In the genomic region with DNA sequence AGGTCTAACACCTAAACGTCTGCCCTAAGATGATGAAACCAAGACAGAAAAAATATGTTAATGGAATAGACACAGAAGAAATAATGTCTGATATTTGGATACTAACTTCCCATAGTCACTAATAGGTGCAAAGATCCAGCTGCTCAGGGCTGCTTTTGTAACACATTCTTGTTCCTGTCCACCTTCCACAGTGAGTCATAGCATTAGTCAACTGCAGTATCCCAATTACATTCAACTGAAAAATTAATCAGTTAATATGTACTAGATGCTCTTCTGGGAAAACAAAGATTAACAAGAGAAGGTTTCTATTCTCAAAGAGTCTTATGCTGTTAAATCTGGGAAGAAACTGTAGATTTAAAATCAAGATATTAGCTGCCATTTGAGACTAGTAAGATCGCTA, we compare ENCODE assay signal across 22 cellular contexts. TPM values are rescaled to one million over a fixed set of nuclear protein-coding genes. Genes with fewer than 3 reads are reported as not detected.
A peak's percentile ranks its signal among the peaks of the same experiment; 100 is the strongest.
DNase-seq lines count a peak whose midpoint lies in the region; ATAC-seq, FAIRE-seq and TF ChIP-seq lines count a peak whose summit lies in the region.
"Had no signal": no experiment of that assay in that cellular context is flagged by ENCODE, and none has a peak within 500 bp of the region (broad histone marks: within the 10 kb centered on the region; RNA-seq: fewer than 3 reads in every experiment).

No MANE protein-coding gene starts in this region.

- no peaks in the 10 kb centered on the region for H3K27me3 ChIP-seq in bronchial epithelial cell (ENCODE audit: control insufficient read depth, insufficient read depth, low read length)

- TF ChIP-seq CTCF in bronchial epithelial cell (IDR thresholded peaks at IDR 0.05; ENCODE audit: insufficient read depth, low read length, severe bottlenecking): no peak

- H3K4me3 ChIP-seq in bronchial epithelial cell (ENCODE audit: low read depth, low read length): no peak overlapping the region
- H3K4me3 ChIP-seq: PC-9 had no signal

- DNase-seq in ELR (ENCODE audit: low read depth): peak; percentile 16
- peak; percentile 3 for DNase-seq in RKO (ENCODE audit: low spot score)
- DNase-seq in bronchial epithelial cell (ENCODE audit: low read depth): peak; percentile 78
- DNase-seq in iris pigment epithelial cell (ENCODE audit: low read depth): peak; percentile 3
- DNase-seq in NCI-H510A (lab: John Stamatoyannopoulos, UW): no peak
- DNase-seq in NCI-H748 (lab: John Stamatoyannopoulos, UW; ENCODE audit: unreplicated experiment): no peak
- DNase-seq in HCEC 1CT: no peak
- DNase-seq: BE2C; Caco-2; CD4-positive, CD25-positive, alpha-beta regulatory T cell; DMS53; H9; MV-4-11; NCI-H1694 treated with DMSO at 0.1 percent for 48 hours; NCI-H2227 treated with DMSO at 0.1 percent for 48 hours; NCI-H524 treated with DMSO at 0.1 percent for 48 hours; PC-9; SW 1271 had no signal

- no peak for FAIRE-seq in bronchial epithelial cell (lab: Jason Lieb, UNC)
- FAIRE-seq: A204.1 had no signal

- no peak for ATAC-seq in GM21447 (IDR thresholded peaks at IDR 0.05; ENCODE audit: unreplicated experiment)
- ATAC-seq: Right ventricle myocardium inferior had no signal

- H3K36me3 ChIP-seq in bronchial epithelial cell (ENCODE audit: control insufficient read depth, insufficient read depth, low read length): no peaks in the 10 kb centered on the region
- H3K36me3 ChIP-seq: BE2C had no signal

RNA-seq across cellular contexts. Expression of gene HEPHL1, which starts 47.6 kb away (rescaled TPM):
- total RNA-seq in bronchial epithelial cell: 0.26 and 0.51 TPM in 2 replicates
- total RNA-seq: Caco-2; CD4-positive, CD25-positive, alpha-beta regulatory T cell; H9; PC-9; Right ventricle myocardium inferior; SK-MEL-5 had no signal

RNA-seq across cellular contexts. Expression of gene PANX1, which starts 59.9 kb away (rescaled TPM):
- 44.8 and 60.3 TPM in 2 replicates for total RNA-seq in bronchial epithelial cell

Comparison
In these comparisons a context has a peak if more than half of its experiments do, and no peak if none do; other contexts are left out.
1. DNase-seq: peak in ELR (single experiment), RKO (single experiment), bronchial epithelial cell (single experiment) and iris pigment epithelial cell (single experiment); none in NCI-H510A (single experiment), NCI-H748 (single experiment) and HCEC 1CT (single experiment).